In genomic region chr17:36703860-36704266, GRCh38 we compare ENCODE assay signal across 2 cellular contexts.
TF ChIP-seq lines count a peak whose summit lies in the region.

No MANE protein-coding gene starts in this region.

TF ChIP-seq in A549, 52 proteins besides CTCF, POLR2A, EP300 and RAD21:
- TF ChIP-seq ZFP36 (IDR thresholded peaks at IDR 0.05; ENCODE audit: borderline replicate concordance, partially characterized antibody) (no peak), JUNB (IDR thresholded peaks at IDR 0.05) (no peak), EHMT2 (IDR thresholded peaks at IDR 0.05; ENCODE audit: low read depth) (peak; percentile 79; the same call in 1 of the 2 replicates), NR3C1 (IDR thresholded peaks at IDR 0.05) (no peak), ELK1 (IDR thresholded peaks at IDR 0.05; ENCODE audit: low read depth, low read length) (no peak), REST (IDR thresholded peaks at IDR 0.05) (peak; percentile 98), EHF (CRISPR knock-in tag; IDR thresholded peaks at IDR 0.05) (no peak)

TF ChIP-seq in H1, 55 proteins besides CTCF, POLR2A, EP300 and RAD21:
- TF ChIP-seq TAF7 (optimal IDR thresholded peaks at IDR 0.05; ENCODE audit: borderline replicate concordance, low read depth, low read length) (peak; percentile 33), SP2 (IDR thresholded peaks at IDR 0.05; ENCODE audit: low read length) (no peak), HDAC2 (IDR thresholded peaks at IDR 0.05; ENCODE audit: borderline replicate concordance in 1 of 2, low read depth in 2 of 2, low read length in 2 of 2) (peak in 1 of 2 experiments; percentile 45; a peak in 2 of 4 replicates), SRF (IDR thresholded peaks at IDR 0.05; ENCODE audit: low read depth, low read length) (no peak), MAFK (IDR thresholded peaks at IDR 0.05; ENCODE audit: low read depth, low read length) (no peak), PHF8 (conservative IDR thresholded peaks at IDR 0.05; ENCODE audit: low read depth, low read length) (no peak), YY1 (IDR thresholded peaks at IDR 0.05; ENCODE audit: low read depth, low read length) (no peak), MAX (IDR thresholded peaks at IDR 0.05) (peak; percentile 71), TAF1 (IDR thresholded peaks at IDR 0.05; ENCODE audit: low read depth, low read length) (no peak), SIN3A (conservative IDR thresholded peaks at IDR 0.05 in 1 of 2, IDR thresholded peaks at IDR 0.05 in 1 of 2; ENCODE audit: low read depth in 1 of 2, low read length in 2 of 2) (peak; percentile 97 to 98), CTBP2 (IDR thresholded peaks at IDR 0.05; ENCODE audit: borderline replicate concordance, insufficient read depth, insufficient read length, low read length) (no peak), CREB1 (IDR thresholded peaks at IDR 0.05) (peak; percentile 51; the same call in 1 of the 2 replicates), SP1 (IDR thresholded peaks at IDR 0.05; ENCODE audit: low read depth, low read length) (0 out of 2 replicates have a peak, but pooled peaks have one; percentile 21), RFX5 (IDR thresholded peaks at IDR 0.05; ENCODE audit: borderline replicate concordance, low read depth, low read length) (no peak), KDM4A (IDR thresholded peaks at IDR 0.05; ENCODE audit: low read depth, low read length, severe bottlenecking) (no peak), TEAD4 (IDR thresholded peaks at IDR 0.05; ENCODE audit: low read depth, low read length) (no peak), SUZ12 (IDR thresholded peaks at IDR 0.05; ENCODE audit: low read length) (0 out of 2 replicates have a peak, but pooled peaks have one; percentile 42), USF2 (IDR thresholded peaks at IDR 0.05; ENCODE audit: low read length) (no peak), BCL11A (IDR thresholded peaks at IDR 0.05; ENCODE audit: low read depth in 2 of 2, low read length in 2 of 2) (no peak), ASH2L (IDR thresholded peaks at IDR 0.05; ENCODE audit: low read length) (peak; percentile 23), CHD1 (IDR thresholded peaks at IDR 0.05; ENCODE audit: low read depth, low read length) (no peak), FOSL1 (IDR thresholded peaks at IDR 0.05; ENCODE audit: insufficient read depth, low read depth, low read length) (peak; percentile 64; the same call in 1 of the 2 replicates), JUN (IDR thresholded peaks at IDR 0.05; ENCODE audit: low read depth, low read length) (no peak), KDM5A (IDR thresholded peaks at IDR 0.05; ENCODE audit: low read length) (no peak), NRF1 (IDR thresholded peaks at IDR 0.05; ENCODE audit: low read depth, low read length) (no peak)
